16 cellular contexts compared by ENCODE assay signal in the genomic region with DNA sequence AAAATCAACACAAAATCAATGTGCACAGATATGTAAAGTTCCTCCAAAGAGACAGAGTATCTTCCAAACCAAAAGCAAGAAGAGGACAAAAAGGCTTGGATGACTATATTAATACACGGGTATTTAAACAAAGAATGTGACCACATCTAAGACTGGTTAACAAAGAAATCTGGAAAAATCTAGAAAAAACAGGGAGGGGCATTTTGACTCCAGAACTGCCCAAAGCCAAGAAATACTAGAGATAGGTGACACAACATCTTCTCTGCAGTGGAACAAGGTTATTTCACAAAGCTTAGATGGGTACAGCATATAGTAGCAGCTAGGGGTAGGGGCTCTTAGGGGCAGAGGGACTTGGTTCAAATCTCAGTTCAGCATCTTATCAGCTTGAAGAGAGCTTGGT. TPM values are rescaled to one million over a fixed set of nuclear protein-coding genes. Genes with fewer than 3 reads are reported as not detected.
A peak's percentile ranks its signal among the peaks of the same experiment; 100 is the strongest.
DNase-seq lines count a peak whose midpoint lies in the region; ATAC-seq and TF ChIP-seq lines count a peak whose summit lies in the region.
"Had no signal": no experiment of that assay in that cellular context is flagged by ENCODE, and none has a peak within 500 bp of the region (broad histone marks: within the 10 kb centered on the region; RNA-seq: fewer than 3 reads in every experiment).

No MANE protein-coding gene starts in this region.

- H3K4me1 Mint-ChIP-seq in activated CD8-positive, alpha-beta memory T cell treated with anti-CD3 and anti-CD28 coated beads, Interleukin-2, amount 10 ng/mL, durations not matched to agents 7 days and 5 days = peaks cover 52% of the 10 kb centered on the region
- peaks cover 39 to 48% (median 39%) of the 10 kb centered on the region in 3 donors for H3K4me1 Mint-ChIP-seq in IgD-negative memory B cell
- peaks cover 67% of the 10 kb centered on the region for H3K4me1 Mint-ChIP-seq in stimulated activated effector memory CD8-positive, alpha-beta T cell treated with anti-CD3 and anti-CD28 coated beads, Interleukin-12 subunit alpha, Interleukin-12 subunit beta, amount 100 ng/mL, for 72 hours

- peak overlapping the region; percentile 9 for H3K27ac Mint-ChIP-seq in activated CD8-positive, alpha-beta memory T cell treated with anti-CD3 and anti-CD28 coated beads, Interleukin-2, amount 10 ng/mL, durations not matched to agents 7 days and 5 days
- peak overlapping the region; percentile 35 to 90 (median 85) for H3K27ac Mint-ChIP-seq in IgD-negative memory B cell
- peak overlapping the region; percentile 46 for H3K27ac Mint-ChIP-seq in stimulated activated effector memory CD8-positive, alpha-beta T cell treated with anti-CD3 and anti-CD28 coated beads, Interleukin-12 subunit alpha, Interleukin-12 subunit beta, amount 100 ng/mL, for 72 hours

- peaks cover 32% of the 10 kb centered on the region for H3K36me3 Mint-ChIP-seq in activated CD8-positive, alpha-beta memory T cell treated with anti-CD3 and anti-CD28 coated beads, Interleukin-2, amount 10 ng/mL, durations not matched to agents 7 days and 5 days
- peaks cover 11% of the 10 kb centered on the region for H3K36me3 Mint-ChIP-seq in IgD-negative memory B cell
- H3K36me3 Mint-ChIP-seq in stimulated activated effector memory CD8-positive, alpha-beta T cell treated with anti-CD3 and anti-CD28 coated beads, Interleukin-12 subunit alpha, Interleukin-12 subunit beta, amount 100 ng/mL, for 72 hours = no peaks in the 10 kb centered on the region

- no peak overlapping the region for H3K4me3 Mint-ChIP-seq in activated CD8-positive, alpha-beta memory T cell treated with anti-CD3 and anti-CD28 coated beads, Interleukin-2, amount 10 ng/mL, durations not matched to agents 7 days and 5 days
- H3K4me3 Mint-ChIP-seq in IgD-negative memory B cell = no peak overlapping the region
- no peak overlapping the region for H3K4me3 Mint-ChIP-seq in stimulated activated effector memory CD8-positive, alpha-beta T cell treated with anti-CD3 and anti-CD28 coated beads, Interleukin-12 subunit alpha, Interleukin-12 subunit beta, amount 100 ng/mL, for 72 hours

- no peaks in the 10 kb centered on the region for H3K9me3 Mint-ChIP-seq in activated CD8-positive, alpha-beta memory T cell treated with anti-CD3 and anti-CD28 coated beads, Interleukin-2, amount 10 ng/mL, durations not matched to agents 7 days and 5 days (ENCODE audit: low read depth)
- no peaks in the 10 kb centered on the region for H3K9me3 Mint-ChIP-seq in IgD-negative memory B cell
- H3K9me3 Mint-ChIP-seq in stimulated activated effector memory CD8-positive, alpha-beta T cell treated with anti-CD3 and anti-CD28 coated beads, Interleukin-12 subunit alpha, Interleukin-12 subunit beta, amount 100 ng/mL, for 72 hours = no peaks in the 10 kb centered on the region
- H3K9me3 Mint-ChIP-seq: activated T-helper 1 cell treated with anti-CD3 and anti-CD28 coated beads, Interleukin-12 subunit alpha, Interleukin-12 subunit beta, Interleukin-2, Interleukin-4 antibody, amounts not matched to agents 30 ng/mL and 10 ng/mL and 1 ng/mL, durations not matched to agents 14 hours and 24 hours and 36 hours had no signal

- no peaks in the 10 kb centered on the region for H3K27me3 Mint-ChIP-seq in activated CD8-positive, alpha-beta memory T cell treated with anti-CD3 and anti-CD28 coated beads, Interleukin-2, amount 10 ng/mL, durations not matched to agents 7 days and 5 days
- no peaks in the 10 kb centered on the region for H3K27me3 Mint-ChIP-seq in IgD-negative memory B cell

- ATAC-seq in activated CD8-positive, alpha-beta memory T cell treated with anti-CD3 and anti-CD28 coated beads, Interleukin-2, amount 10 ng/mL, durations not matched to agents 7 days and 5 days = no peak
- no peak for ATAC-seq in stimulated activated effector memory CD8-positive, alpha-beta T cell treated with anti-CD3 and anti-CD28 coated beads, Interleukin-12 subunit alpha, Interleukin-12 subunit beta, amount 100 ng/mL, for 72 hours
- no peak for ATAC-seq in GM19452 (IDR thresholded peaks at IDR 0.05; ENCODE audit: unreplicated experiment)
- ATAC-seq: esophagus mucosa had no signal

- no peak for DNase-seq in activated CD8-positive, alpha-beta memory T cell treated with anti-CD3 and anti-CD28 coated beads, Interleukin-2, amount 10 ng/mL, durations not matched to agents 7 days and 5 days
- DNase-seq in activated CD8-positive, alpha-beta memory T cell treated with anti-CD3 and anti-CD28 coated beads, Interleukin-2, amount 50 U/mL, for 48 hours = no peak
- DNase-seq in dorsolateral prefrontal cortex (no peak), NCI-H1105 (lab: John Stamatoyannopoulos, UW) (no peak), SW480 (ENCODE audit: low spot score) (no peak)
- DNase-seq in stimulated activated effector memory CD8-positive, alpha-beta T cell treated with anti-CD3 and anti-CD28 coated beads, Interleukin-12 subunit alpha, Interleukin-12 subunit beta, amount 100 ng/mL, for 72 hours (ENCODE audit: low spot score in 2 of 2) = no peak
- DNase-seq: amniotic stem cell; Kasumi-1; NCI-H1048; NCI-H2029; stimulated activated CD8-positive, alpha-beta memory T cell treated with anti-CD3 and anti-CD28 coated beads, Interleukin-4, amount 100 ng/mL, for 48 hours; testis had no signal

- peak overlapping the region in 55 of 59 donors; percentile 0 to 100 (median 76) for H3K27ac ChIP-seq in dorsolateral prefrontal cortex
- H3K27ac ChIP-seq: testis had no signal

- no peaks in the 10 kb centered on the region for H3K27me3 ChIP-seq in dorsolateral prefrontal cortex
- H3K27me3 ChIP-seq: testis had no signal

- TF ChIP-seq CTCF in dorsolateral prefrontal cortex (IDR thresholded peaks at IDR 0.05 in 54 of 56, conservative IDR thresholded peaks at IDR 0.05 in 2 of 56; ENCODE audit: low read depth in 1 of 56, partially characterized antibody in 56 of 56) = no peak

- CTCF ChIA-PET in activated CD8-positive, alpha-beta memory T cell treated with anti-CD3 and anti-CD28 coated beads, Interleukin-2, amount 10 ng/mL, durations not matched to agents 7 days and 5 days (lab: Charles Lee) = interaction anchor here (1.8 to 3.2 kb wide), 3 partner anchors 11 to 37 kb away, joined by 6 to 9 read pairs (median 6); a partner anchor contains a TSS

- peak overlapping the region in 1 of 59 donors; percentile 15 for H3K4me3 ChIP-seq in dorsolateral prefrontal cortex
- H3K4me3 ChIP-seq: testis had no signal

- intact Hi-C loops in dorsolateral prefrontal cortex (cut with DNase I) = no loop called here

RNA-seq across cellular contexts. Expression of a gene that starts 10.3 kb away (rescaled TPM):
- 10 to 100 TPM; 47.7 to 52.2 TPM for total RNA-seq in activated CD8-positive, alpha-beta memory T cell treated with anti-CD3 and anti-CD28 coated beads, Interleukin-2, amount 10 ng/mL, durations not matched to agents 7 days and 5 days
- 28.9 TPM for polyA plus RNA-seq in IgD-negative memory B cell
- 100 to 1,000 TPM in 3 of 120 experiments, 10 to 100 TPM in 117; 18.0 to 137 (median 45.5) TPM for total RNA-seq in dorsolateral prefrontal cortex

Comparison
In these comparisons a context has a peak if more than half of its experiments do, and no peak if none do; other contexts are left out.
1. H3K27ac Mint-ChIP-seq: peak in every context shown above with its lines; median percentile 85 in IgD-negative memory B cell; 46 in stimulated activated effector memory CD8-positive, alpha-beta T cell treated with anti-CD3 and anti-CD28 coated beads, Interleukin-12 subunit alpha, Interleukin-12 subunit beta, amount 100 ng/mL, for 72 hours; 9 in activated CD8-positive, alpha-beta memory T cell treated with anti-CD3 and anti-CD28 coated beads, Interleukin-2, amount 10 ng/mL, durations not matched to agents 7 days and 5 days.